ENCODE assay signal across 10 cellular contexts in genomic region chr15:90161946-90162345, GRCh38. TPM values are rescaled to one million over a fixed set of nuclear protein-coding genes. Genes with fewer than 3 reads are reported as not detected.
A peak's percentile ranks its signal among the peaks of the same experiment; 100 is the strongest.
DNase-seq lines count a peak whose midpoint lies in the region; ATAC-seq, FAIRE-seq and TF ChIP-seq lines count a peak whose summit lies in the region.
"Had no signal": no experiment of that assay in that cellular context is flagged by ENCODE, and none has a peak within 500 bp of the region (broad histone marks: within the 10 kb centered on the region; RNA-seq: fewer than 3 reads in every experiment).

No MANE protein-coding gene starts in this region.

- no peaks in the 10 kb centered on the region for H3K9me3 ChIP-seq in H1 (ENCODE audit: insufficient read depth in 2 of 2, low read depth in 1 of 2, low read length in 1 of 2)

- POLR2A ChIA-PET in H1 (lab: Charles Lee; ENCODE audit: partially characterized antibody), result interaction anchor here (0.6 to 1.8 kb wide), 3 partner anchors 40 to 120 kb away, joined by 3 to 7 read pairs (median 4); no protein-coding TSS in a partner anchor

- H3K36me3 ChIP-seq in H1 (ENCODE audit: control insufficient read depth in 2 of 4, insufficient read depth in 4 of 4, low read length in 3 of 4), result no peaks in the 10 kb centered on the region

- H4K5ac ChIP-seq in H1 (ENCODE audit: insufficient read length, low read depth, low read length), result no peak overlapping the region

- no peak for TF ChIP-seq CTCF in H1 (IDR thresholded peaks at IDR 0.05; ENCODE audit: control extremely low read depth in 1 of 3, insufficient read depth in 1 of 3, low read depth in 1 of 3, low read length in 3 of 3)

- no peak overlapping the region for H3K23ac ChIP-seq in H1 (ENCODE audit: insufficient read length)

- no peak overlapping the region for H3K27ac ChIP-seq in H1 (ENCODE audit: low read depth, low read length)

- no peak overlapping the region for H3K4me3 ChIP-seq in H1 (ENCODE audit: extremely low read depth in 1 of 4, insufficient read depth in 2 of 4, low read depth in 3 of 4, low read length in 4 of 4)

- no peak for FAIRE-seq in H1 (lab: Jason Lieb, UNC)

- H2BK12ac ChIP-seq in H1 (ENCODE audit: low read depth, low read length), result 0 out of 2 replicates have a peak overlapping the region, but pooled peaks have one; percentile 30

- H3K79me2 ChIP-seq in H1 (ENCODE audit: control insufficient read depth in 1 of 2, insufficient read depth in 2 of 2, low read length in 2 of 2), result no peaks in the 10 kb centered on the region

- H3K56ac ChIP-seq in H1 (replicated peaks; ENCODE audit: insufficient read length, low read depth, low read length), result no peak overlapping the region

- 98% methylated on average over 4 of the region's 4 CpGs; no CpG with 5 or more reads in 1 of the 2 experiments for WGBS in H1 (ENCODE audit: extremely low coverage in 1 of 2, insufficient coverage in 1 of 2, insufficient read length in 1 of 2, insufficient replicate concordance in 2 of 2, low coverage in 1 of 2, low lambda C conversion rate in 2 of 2, missing lambda C conversion rate in 1 of 2), 2 experiments

- TF ChIP-seq RAD21 in H1 (IDR thresholded peaks at IDR 0.05 in 1 of 2, conservative IDR thresholded peaks at IDR 0.05 in 1 of 2; ENCODE audit: low read depth in 2 of 2, low read length in 2 of 2), result no peak

- H2BK15ac ChIP-seq in H1 (ENCODE audit: low read length), result no peak overlapping the region

- no peak overlapping the region for H2BK20ac ChIP-seq in H1 (ENCODE audit: low read length)

- no peak overlapping the region for H3K4ac ChIP-seq in H1 (replicated peaks; ENCODE audit: insufficient read length, low read depth, low read length)

- no peak overlapping the region for H2BK120ac ChIP-seq in H1 (replicated peaks; ENCODE audit: low read depth, low read length)

- H2AFZ ChIP-seq in H1 (ENCODE audit: low read length), result no peak overlapping the region

- TF ChIP-seq POLR2A in H1 (IDR thresholded peaks at IDR 0.05; ENCODE audit: control extremely low read depth in 1 of 2, low read depth in 2 of 2, low read length in 2 of 2), result no peak

- H3K4me1 ChIP-seq in H1 (replicated peaks in 1 of 4; ENCODE audit: control insufficient read depth in 3 of 4, insufficient read depth in 4 of 4, low read length in 3 of 4), result peaks cover 0 to 17% (median 8%) of the 10 kb centered on the region in 4 experiments; a peak in 4 of 7 replicates

- no peak for TF ChIP-seq EP300 in H1 (IDR thresholded peaks at IDR 0.05; ENCODE audit: borderline replicate concordance in 1 of 2, low read depth in 2 of 2, low read length in 2 of 2)

- CTCF ChIA-PET in H1 (lab: Charles Lee; ENCODE audit: partially characterized antibody), result interaction anchor here (0.7 to 2.7 kb wide), 8 partner anchors 9 to 132 kb away, joined by 3 to 10 read pairs (median 4); partner anchors contain the start of gene CIB1

- no peak overlapping the region for H3K4me2 ChIP-seq in H1 (ENCODE audit: insufficient read depth in 1 of 2, low read depth in 2 of 2, low read length in 2 of 2)

- no peak overlapping the region for H4K8ac ChIP-seq in H1 (ENCODE audit: extremely low read depth, insufficient read depth, low read length)

- H2AK5ac ChIP-seq in H1 (ENCODE audit: low read depth, low read length), result no peak overlapping the region

- H3K18ac ChIP-seq in H1 (ENCODE audit: extremely low read depth, low read length), result no peak overlapping the region

- H3K27me3 ChIP-seq in H1 (replicated peaks in 1 of 4; ENCODE audit: control insufficient read depth in 3 of 4, extremely low read depth in 1 of 4, insufficient read depth in 3 of 4, low read length in 3 of 4), result no peaks in the 10 kb centered on the region

- no peaks in the 10 kb centered on the region for H3K79me1 ChIP-seq in H1 (ENCODE audit: low read depth, low read length)

- H4K20me1 ChIP-seq in H1 (replicated peaks in 1 of 2; ENCODE audit: control insufficient read depth in 1 of 2, insufficient read depth in 2 of 2, low read length in 2 of 2), result no peaks in the 10 kb centered on the region

- DNase-seq in CD1c-positive myeloid dendritic cell (ENCODE audit: extremely low spot score), result peak; percentile 92
- DNase-seq in H1 (ENCODE audit: low read depth in 1 of 2, low spot score in 2 of 2), result no peak
- no peak for DNase-seq in stimulated activated CD4-positive, alpha-beta T cell treated with anti-CD3 and anti-CD28 coated beads, Interleukin-4, amount 100 ng/mL, for 24 hours
- no peak for DNase-seq in NAMALWA (ENCODE audit: low spot score)
- no peak for DNase-seq in DMS79 treated with DMSO at 0.1 percent for 48 hours (lab: John Stamatoyannopoulos, UW)
- DNase-seq in hepatic stellate cell (ENCODE audit: low spot score), result no peak
- DNase-seq: HFFc6, NCI-H748 treated with DMSO at 0.1 percent for 48 hours had no signal

- no peak overlapping the region for H3K9ac ChIP-seq in H1 (replicated peaks in 1 of 4; ENCODE audit: extremely low read depth in 1 of 4, low read depth in 3 of 4, low read length in 3 of 4)

- H3K23me2 ChIP-seq in H1 (ENCODE audit: low read depth, low read length), result no peaks in the 10 kb centered on the region; the same call in 1 of the 2 replicates

- ATAC-seq in GM21447 (IDR thresholded peaks at IDR 0.05; ENCODE audit: unreplicated experiment) (peak; percentile 87), HG03469 (IDR thresholded peaks at IDR 0.05; ENCODE audit: unreplicated experiment) (peak; percentile 57)

- no peak overlapping the region for H4K91ac ChIP-seq in H1 (replicated peaks; ENCODE audit: insufficient read length, low read length)

- H2BK5ac ChIP-seq in H1 (ENCODE audit: low read depth, low read length), result peak overlapping the region; percentile 2; the same call in 1 of the 2 replicates

- H3K14ac ChIP-seq in H1 (ENCODE audit: insufficient read length), result no peak overlapping the region

TF ChIP-seq in H1, 55 proteins besides CTCF, POLR2A, EP300 and RAD21:
- TF ChIP-seq BACH1 (IDR thresholded peaks at IDR 0.05; ENCODE audit: low read length), result no peak
- TF ChIP-seq CHD2 (IDR thresholded peaks at IDR 0.05; ENCODE audit: low read length), result no peak
- no peak for TF ChIP-seq MAFK (IDR thresholded peaks at IDR 0.05; ENCODE audit: low read depth, low read length)
- TF ChIP-seq RXRA (IDR thresholded peaks at IDR 0.05; ENCODE audit: insufficient read depth, low read depth, low read length), result no peak
- no peak for TF ChIP-seq SP2 (IDR thresholded peaks at IDR 0.05; ENCODE audit: low read length)
- no peak for TF ChIP-seq CREB1 (IDR thresholded peaks at IDR 0.05)
- TF ChIP-seq CBX5 (IDR thresholded peaks at IDR 0.05; ENCODE audit: low read depth, low read length), result no peak
- TF ChIP-seq CHD1 (IDR thresholded peaks at IDR 0.05; ENCODE audit: low read depth, low read length), result no peak
- TF ChIP-seq GABPA (IDR thresholded peaks at IDR 0.05; ENCODE audit: borderline replicate concordance, insufficient read depth, low read length), result no peak
- TF ChIP-seq HDAC6 (IDR thresholded peaks at IDR 0.05; ENCODE audit: low read depth, low read length), result no peak
- TF ChIP-seq CEBPB (IDR thresholded peaks at IDR 0.05; ENCODE audit: low read depth, low read length), result no peak
- no peak for TF ChIP-seq YY1 (IDR thresholded peaks at IDR 0.05; ENCODE audit: low read depth, low read length)
TF ChIP-seq in H1: peak in this region for 0.

RNA-seq across cellular contexts. Expression of gene SEMA4B, which starts 39.2 kb away (rescaled TPM):
- total RNA-seq in H1 (2021; fragmentation: NEBNext Ultra II Directional; extraction: Animal tissue kit (Norgen Biotek cat#: 25700)), result 42.7 and 43.6 TPM in 2 replicates
- polyA plus RNA-seq in H1 (2011; rRNA removed), result 43.0 and 62.4 TPM in 2 replicates
- polyA plus RNA-seq in H1 (2011; cell fraction: cytosol; rRNA removed), result 31.1 TPM
- 103 TPM for polyA plus RNA-seq in H1 (2011; cell fraction: nucleus; rRNA removed)
- 29.8 to 49.9 TPM (median 46.1 TPM) in 4 replicates for polyA plus RNA-seq in H1 (2012, experiment 1 of 2)
- 37.6 TPM for polyA plus RNA-seq in H1 (2012, experiment 2 of 2)
- 71.9 TPM for polyA plus RNA-seq in H1 (2013, experiment 1 of 2)
- 65.7 TPM for polyA plus RNA-seq in H1 (2013, experiment 2 of 2)
- 34.0 and 63.8 TPM in 2 replicates for polyA minus RNA-seq in H1 (2011; rRNA and poly(A)+ RNA removed)
- polyA minus RNA-seq in H1 (2011; cell fraction: cytosol; rRNA and poly(A)+ RNA removed), result 52.3 TPM
- 41.9 TPM for polyA minus RNA-seq in H1 (2011; cell fraction: nucleus; rRNA and poly(A)+ RNA removed)

RNA-seq across cellular contexts. Expression of gene IDH2, which starts 59.7 kb away (rescaled TPM):
- 64.2 and 64.6 TPM in 2 replicates for total RNA-seq in H1 (2021; fragmentation: NEBNext Ultra II Directional; extraction: Animal tissue kit (Norgen Biotek cat#: 25700))
- polyA plus RNA-seq in H1 (2011; rRNA removed), result 79.7 and 84.6 TPM in 2 replicates
- polyA plus RNA-seq in H1 (2011; cell fraction: cytosol; rRNA removed), result 83.6 TPM
- 83.9 TPM for polyA plus RNA-seq in H1 (2011; cell fraction: nucleus; rRNA removed)
- polyA plus RNA-seq in H1 (2012, experiment 1 of 2), result 57.0 to 99.4 TPM (median 81.5 TPM) in 4 replicates
- 63.6 TPM for polyA plus RNA-seq in H1 (2012, experiment 2 of 2)
- polyA plus RNA-seq in H1 (2013, experiment 1 of 2), result 43.8 TPM
- polyA plus RNA-seq in H1 (2013, experiment 2 of 2), result 40.8 TPM
- 67.3 and 74.7 TPM in 2 replicates for polyA minus RNA-seq in H1 (2011; rRNA and poly(A)+ RNA removed)
- polyA minus RNA-seq in H1 (2011; cell fraction: cytosol; rRNA and poly(A)+ RNA removed), result 43.6 TPM
- 18.6 TPM for polyA minus RNA-seq in H1 (2011; cell fraction: nucleus; rRNA and poly(A)+ RNA removed)
